ENCODE assay signal across 8 cellular contexts in genomic region chr5:87340716-87341115, GRCh38.
DNase-seq lines count a peak whose midpoint lies in the region; ATAC-seq and TF ChIP-seq lines count a peak whose summit lies in the region.

No MANE protein-coding gene starts in this region.

- peaks cover 26 to 34% (median 28%) of the 10 kb centered on the region in 3 donors for H3K36me3 Mint-ChIP-seq in immature natural killer cell

- H3K4me1 Mint-ChIP-seq in immature natural killer cell = peaks cover 26 to 34% of the 10 kb centered on the region in 2 donors

- no peak for TF ChIP-seq POLR2A in esophagus muscularis mucosa (IDR thresholded peaks at IDR 0.05; ENCODE audit: low read depth)

- H3K4me3 Mint-ChIP-seq in immature natural killer cell = peak overlapping the region; percentile 74 to 86 (median 82)

- WGBS in esophagus muscularis mucosa = 76% methylated on average over 2 of the region's 2 CpGs

- H3K27ac Mint-ChIP-seq in immature natural killer cell = peak overlapping the region; percentile 85 to 95 (median 94)

- TF ChIP-seq CTCF in esophagus muscularis mucosa (IDR thresholded peaks at IDR 0.05) = no peak

- no peak for TF ChIP-seq EP300 in esophagus muscularis mucosa (IDR thresholded peaks at IDR 0.05)

- H3K4me3 ChIP-seq in esophagus muscularis mucosa = no peak overlapping the region

- no peaks in the 10 kb centered on the region for H3K9me3 Mint-ChIP-seq in immature natural killer cell

- H3K27ac ChIP-seq in esophagus muscularis mucosa (replicated peaks in 1 of 4) = no peak overlapping the region

- in situ Hi-C loops in KBM-7 (cut with MboI; ENCODE audit: low pct_unique_long_range_greater_than_20kb, low sequenced_read_pairs) = no loop called here

- intact Hi-C loops in esophagus muscularis mucosa (cut with DNase I) = no loop called here

- no peaks in the 10 kb centered on the region for H3K4me1 ChIP-seq in esophagus muscularis mucosa

- DNase-seq in KBM-7 (peak; percentile 55), immature natural killer cell (peak; percentile 49 to 67 (median 58)), HK-2 (ENCODE audit: unreplicated experiment) (no peak), esophagus muscularis mucosa (ENCODE audit: extremely low spot score) (no peak)
- DNase-seq in stimulated activated CD4-positive, alpha-beta T cell treated with anti-CD3 and anti-CD28 coated beads, Interleukin-2, amount 100 ng/mL, for 24 hours = no peak
- DNase-seq in effector CD8-positive, alpha-beta T cell (lab: John Stamatoyannopoulos, UW) = no peak

- peaks cover 5 to 44% (median 21%) of the 10 kb centered on the region in 4 donors for H3K36me3 ChIP-seq in esophagus muscularis mucosa

- no peaks in the 10 kb centered on the region for H3K9me3 ChIP-seq in esophagus muscularis mucosa

- ATAC-seq in GM18502 (IDR thresholded peaks at IDR 0.05; ENCODE audit: poor library complexity, unreplicated experiment) (peak; percentile 100), GM21619 (IDR thresholded peaks at IDR 0.05; ENCODE audit: unreplicated experiment) (peak; percentile 100)

- H3K27me3 ChIP-seq in esophagus muscularis mucosa = no peaks in the 10 kb centered on the region

- no peaks in the 10 kb centered on the region for H3K27me3 Mint-ChIP-seq in immature natural killer cell (ENCODE audit: low read depth in 3 of 3)

Comparison
In these comparisons a context has a peak if more than half of its experiments do, and no peak if none do; other contexts are left out.
1. DNase-seq: peak in KBM-7 (single experiment) and immature natural killer cell (3 of 3); none in stimulated activated CD4-positive, alpha-beta T cell treated with anti-CD3 and anti-CD28 coated beads, Interleukin-2, amount 100 ng/mL, for 24 hours (0 of 2), HK-2 (single experiment), esophagus muscularis mucosa (single experiment) and effector CD8-positive, alpha-beta T cell (single experiment).